1 cellular context compared by ENCODE assay signal in genomic region chr10:86801995-86802394, GRCh38.
TF ChIP-seq lines count a peak whose summit lies in the region.

No MANE protein-coding gene starts in this region.

TF ChIP-seq in GM23338, 12 proteins besides CTCF, POLR2A, EP300 and RAD21 (continued from another document):
- TF ChIP-seq REST (IDR thresholded peaks at IDR 0.05; ENCODE audit: unreplicated experiment) (no peak), CREB1 (CRISPR knock-in tag; IDR thresholded peaks at IDR 0.05; ENCODE audit: low read depth) (no peak), NANOG (IDR thresholded peaks at IDR 0.05; ENCODE audit: borderline replicate concordance) (no peak), ZNF331 (CRISPR knock-in tag; IDR thresholded peaks at IDR 0.05; ENCODE audit: low read depth) (no peak), JUNB (IDR thresholded peaks at IDR 0.05; ENCODE audit: unreplicated experiment) (no peak), STAT1 (IDR thresholded peaks at IDR 0.05; ENCODE audit: unreplicated experiment) (no peak), ZNF462 (CRISPR knock-in tag; IDR thresholded peaks at IDR 0.05) (no peak), POLR2AphosphoS5 (IDR thresholded peaks at IDR 0.05; ENCODE audit: low read depth) (no peak), EZH2phosphoT487 (IDR thresholded peaks at IDR 0.05; ENCODE audit: unreplicated experiment) (no peak), ETS1 (IDR thresholded peaks at IDR 0.05) (no peak)
